In the genomic region with DNA sequence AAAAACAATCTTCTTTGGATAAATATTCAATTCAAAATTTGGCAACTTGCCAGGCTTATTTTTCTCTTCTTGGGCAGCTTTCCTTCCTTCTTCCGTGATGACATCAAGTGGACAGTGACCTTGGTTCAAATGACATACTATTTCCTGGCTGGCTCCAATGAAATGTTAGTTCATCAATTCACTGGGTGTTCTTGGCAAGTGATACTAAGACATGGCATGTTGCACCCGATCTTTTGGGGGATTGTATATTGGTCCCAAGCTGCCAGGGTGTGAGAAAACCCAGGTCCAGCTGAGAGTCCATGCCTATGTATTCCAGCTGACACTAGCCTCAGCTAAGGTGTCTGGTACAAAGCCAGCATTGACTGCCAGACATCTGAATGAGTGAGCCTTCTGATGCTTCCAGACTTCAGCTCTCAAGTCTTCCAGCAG, we compare ENCODE assay signal across 28 cellular contexts.
DNase-seq lines count a peak whose midpoint lies in the region; ATAC-seq and TF ChIP-seq lines count a peak whose summit lies in the region.
"Had no signal": no experiment of that assay in that cellular context is flagged by ENCODE, and none has a peak within 500 bp of the region (broad histone marks: within the 10 kb centered on the region; RNA-seq: fewer than 3 reads in every experiment).

No MANE protein-coding gene starts in this region.

- DNase-seq in EH (ENCODE audit: low read depth) = peak; percentile 11
- DNase-seq in fibroblast of mammary gland (ENCODE audit: low read depth) = peak; percentile 57
- DNase-seq in pons (ENCODE audit: low spot score) = peak; percentile 22
- DNase-seq in activated CD4-positive, alpha-beta T cell treated with anti-CD3 and anti-CD28 coated beads for 48 hours = no peak
- no peak for DNase-seq in hepatic stellate cell (ENCODE audit: low spot score)
- DNase-seq: activated CD4-positive, alpha-beta T cell treated with anti-CD3 and anti-CD28 coated beads for 36 hours; activated CD8-positive, alpha-beta T cell treated with anti-CD3 and anti-CD28 coated beads, Interleukin-2, amount 10 ng/mL, durations not matched to agents 7 days and 5 days; activated naive CD4-positive, alpha-beta T cell treated with anti-CD3 and anti-CD28 coated beads, Interleukin-2, amount 50 U/mL, for 16 hours; CD4-positive, alpha-beta T cell; effector memory CD4-positive, alpha-beta T cell; erythroblast; foreskin melanocyte; lower lobe of right lung; mucosa of descending colon; NCI-H1436; NCI-H82; ovary; retina; SIG-M5; stimulated activated naive CD8-positive, alpha-beta T cell treated with anti-CD3 and anti-CD28 coated beads, Interleukin-15, Interleukin-2, amounts not matched to agents 100 U/mL and 50 U/mL, for 24 hours; T-helper 9 cell; uterus had no signal

- no peak overlapping the region for H3K4me3 ChIP-seq in fibroblast of mammary gland (ENCODE audit: control insufficient read depth, low read depth, low read length)
- H3K4me3 ChIP-seq: breast epithelium, lower lobe of right lung, mucosa of descending colon, ovary, smooth muscle cell, thoracic aorta, uterus had no signal

- no peak for TF ChIP-seq CTCF in fibroblast of mammary gland (conservative IDR thresholded peaks at IDR 0.05; ENCODE audit: control insufficient read depth, insufficient read depth, low read depth, low read length)

- ATAC-seq in SK-N-SH treated with all-trans-retinoic acid at 6 μM for 48 hours = no peak
- no peak for ATAC-seq in HG02870 (IDR thresholded peaks at IDR 0.05; ENCODE audit: unreplicated experiment)
- no peak for ATAC-seq in HG02763 (IDR thresholded peaks at IDR 0.05; ENCODE audit: unreplicated experiment)
- ATAC-seq: activated CD4-positive, alpha-beta T cell treated with anti-CD3 and anti-CD28 coated beads for 36 hours; activated CD8-positive, alpha-beta T cell treated with anti-CD3 and anti-CD28 coated beads, Interleukin-2, amount 10 ng/mL, durations not matched to agents 7 days and 5 days; mucosa of descending colon; stimulated activated naive CD8-positive, alpha-beta T cell treated with anti-CD3 and anti-CD28 coated beads, Interleukin-15, Interleukin-2, amounts not matched to agents 100 U/mL and 50 U/mL, for 24 hours had no signal

TF ChIP-seq in SK-N-SH treated with all-trans-retinoic acid at 6 μM for 48 hours, 23 proteins besides CTCF, POLR2A, EP300 and RAD21:
- TF ChIP-seq ISL1 (CRISPR knock-in tag; IDR thresholded peaks at IDR 0.05) (peak; percentile 49), OSR1 (CRISPR knock-in tag; IDR thresholded peaks at IDR 0.05) (no peak)

Comparison
In these comparisons a context has a peak if more than half of its experiments do, and no peak if none do; other contexts are left out.
1. DNase-seq: peak in EH (single experiment), fibroblast of mammary gland (single experiment) and pons (single experiment); none in activated CD4-positive, alpha-beta T cell treated with anti-CD3 and anti-CD28 coated beads for 48 hours (single experiment) and hepatic stellate cell (single experiment).